ENCODE assay signal across 1 cellular context in the genomic region with DNA sequence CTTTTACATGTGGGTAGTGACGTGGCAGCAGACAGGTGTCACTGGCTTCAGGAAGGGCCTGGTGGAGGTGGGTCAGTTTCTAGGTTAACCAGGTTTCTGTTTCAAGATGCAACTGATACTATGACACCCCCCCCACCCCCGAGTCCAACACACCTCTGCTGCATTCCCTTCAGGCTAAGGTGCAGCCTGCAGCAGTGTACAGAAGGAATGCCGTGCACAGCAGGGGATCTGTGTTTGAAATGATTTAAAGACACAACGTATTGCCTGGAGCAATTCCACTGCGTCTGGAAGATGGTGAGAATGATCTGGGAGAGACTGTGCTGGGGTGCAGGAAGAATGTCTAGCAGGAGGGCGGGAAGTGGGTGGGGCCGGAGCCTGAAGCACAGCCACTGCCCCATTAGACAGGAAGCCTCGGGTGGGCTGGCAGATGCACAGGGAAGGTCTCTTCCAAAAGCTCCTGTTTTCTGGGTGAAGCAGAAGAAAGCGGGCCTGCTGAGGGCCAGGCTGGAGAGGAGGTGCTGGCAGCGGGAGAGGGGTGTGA.
TF ChIP-seq lines count a peak whose summit lies in the region.

No MANE protein-coding gene starts in this region.

TF ChIP-seq in SK-N-SH treated with all-trans-retinoic acid at 6 μM for 48 hours, 23 proteins besides CTCF, POLR2A, EP300 and RAD21 (continued from another document):
- TF ChIP-seq, protein P1, sequence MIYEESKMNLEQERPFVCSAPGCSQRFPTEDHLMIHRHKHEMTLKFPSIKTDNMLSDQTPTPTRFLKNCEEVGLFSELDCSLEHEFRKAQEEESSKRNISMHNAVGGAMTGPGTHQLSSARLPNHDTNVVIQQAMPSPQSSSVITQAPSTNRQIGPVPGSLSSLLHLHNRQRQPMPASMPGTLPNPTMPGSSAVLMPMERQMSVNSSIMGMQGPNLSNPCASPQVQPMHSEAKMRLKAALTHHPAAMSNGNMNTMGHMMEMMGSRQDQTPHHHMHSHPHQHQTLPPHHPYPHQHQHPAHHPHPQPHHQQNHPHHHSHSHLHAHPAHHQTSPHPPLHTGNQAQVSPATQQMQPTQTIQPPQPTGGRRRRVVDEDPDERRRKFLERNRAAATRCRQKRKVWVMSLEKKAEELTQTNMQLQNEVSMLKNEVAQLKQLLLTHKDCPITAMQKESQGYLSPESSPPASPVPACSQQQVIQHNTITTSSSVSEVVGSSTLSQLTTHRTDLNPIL (CRISPR knock-in tag; IDR thresholded peaks at IDR 0.05; ENCODE audit: low read depth): no peak
- TF ChIP-seq ZNF565 (CRISPR knock-in tag; conservative IDR thresholded peaks at IDR 0.05; ENCODE audit: low read depth): no peak
